Comparison of ENCODE assay signal across 8 cellular contexts in the genomic region with DNA sequence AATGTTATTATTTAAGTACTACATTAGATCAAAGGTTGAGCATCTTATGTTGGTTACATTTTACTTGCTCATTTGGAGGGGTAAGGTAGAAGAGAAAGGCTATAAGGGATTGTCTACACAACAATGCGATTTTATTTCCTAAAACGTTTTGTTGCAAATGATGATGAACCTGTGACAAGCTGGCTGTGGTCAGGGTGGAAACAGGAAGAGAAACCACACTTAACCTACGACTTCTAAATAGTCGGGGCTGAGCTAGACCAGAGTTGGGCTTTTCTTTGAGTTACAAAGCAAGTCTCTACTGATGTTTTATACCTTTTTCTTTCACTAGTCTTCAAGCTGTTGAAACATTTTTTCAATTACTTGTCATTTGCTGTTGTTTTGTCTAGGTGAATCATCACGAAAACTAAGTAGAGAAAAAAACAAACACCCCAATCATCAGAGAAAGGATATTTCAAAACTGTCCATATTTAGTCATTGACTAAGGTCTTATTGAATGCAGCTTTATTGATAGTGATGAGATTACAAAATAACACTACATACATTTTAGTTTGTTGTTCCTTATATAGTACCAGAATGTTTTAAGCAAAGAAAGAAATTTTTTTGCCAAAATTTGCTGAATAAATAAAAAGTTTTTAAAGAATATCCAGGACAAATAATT. TPM values are rescaled to one million over a fixed set of nuclear protein-coding genes. Genes with fewer than 3 reads are reported as not detected.
DNase-seq lines count a peak whose midpoint lies in the region; ATAC-seq and TF ChIP-seq lines count a peak whose summit lies in the region.

No MANE protein-coding gene starts in this region.

- POLR2A ChIA-PET in CD8-positive, alpha-beta T cell (lab: Charles Lee), result interaction anchor here (1.1 to 1.4 kb wide), 2 partner anchors 100 to 103 kb away, joined by 6 to 7 read pairs; a partner anchor contains a TSS

- intact Hi-C loops in CD8-positive, alpha-beta T cell (cut with DNase I, micrococcal nuclease), result loop anchor here in 1 of 2 experiments (5.0 to 10.0 kb wide), 2 partner anchors 473 to 975 kb away; a partner anchor contains a TSS
- intact Hi-C loops in head of caudate nucleus (cut with DNase I), result no loop called here

- peak overlapping the region; percentile 91 for H3K27ac Mint-ChIP-seq in CD8-positive, alpha-beta T cell

- peak overlapping the region; percentile 54 for H3K4me3 Mint-ChIP-seq in CD8-positive, alpha-beta T cell

- H3K36me3 ChIP-seq in CD8-positive, alpha-beta T cell (ENCODE audit: insufficient read depth, low read length), result no peaks in the 10 kb centered on the region

- no peaks in the 10 kb centered on the region for H3K36me3 Mint-ChIP-seq in CD8-positive, alpha-beta T cell

- no peaks in the 10 kb centered on the region for H3K9me3 Mint-ChIP-seq in CD8-positive, alpha-beta T cell

- H3K27me3 ChIP-seq in CD8-positive, alpha-beta T cell (ENCODE audit: insufficient read depth, low read length), result no peaks in the 10 kb centered on the region

- H3K9me3 ChIP-seq in CD8-positive, alpha-beta T cell (ENCODE audit: low read length), result no peaks in the 10 kb centered on the region

- peak; percentile 27 for ATAC-seq in CD8-positive, alpha-beta T cell
- peak; percentile 75 for ATAC-seq in GM21390 (IDR thresholded peaks at IDR 0.05; ENCODE audit: unreplicated experiment)
- ATAC-seq in HG03575 (IDR thresholded peaks at IDR 0.05; ENCODE audit: extremely low read depth, insufficient number of reproducible peaks, low FRiP score, unreplicated experiment), result peak; percentile 64

- H3K27me3 Mint-ChIP-seq in CD8-positive, alpha-beta T cell (ENCODE audit: low read depth), result no peaks in the 10 kb centered on the region

- H3K27ac ChIP-seq in CD8-positive, alpha-beta T cell (ENCODE audit: low read depth, low read length), result peak overlapping the region; percentile 21

- peaks cover 32% of the 10 kb centered on the region for H3K4me1 ChIP-seq in CD8-positive, alpha-beta T cell (ENCODE audit: insufficient read depth, low read length)

- peak in 6 of 7 experiments; percentile 18 to 56 (median 34) for DNase-seq in CD8-positive, alpha-beta T cell
- peak; percentile 34 for DNase-seq in activated CD8-positive, alpha-beta memory T cell treated with anti-CD3 and anti-CD28 coated beads, Interleukin-2, amount 50 U/mL, for 4 hours
- peak; percentile 15 for DNase-seq in stimulated activated CD8-positive, alpha-beta memory T cell treated with anti-CD3 and anti-CD28 coated beads, Interleukin-15, amount 100 ng/mL, for 1 hour (ENCODE audit: low read depth)
- DNase-seq in cerebellar cortex (ENCODE audit: low spot score), result no peak
- DNase-seq in NCI-H345 treated with DMSO at 0.1 percent for 48 hours (lab: John Stamatoyannopoulos, UW; ENCODE audit: unreplicated experiment), result no peak
- no peak for DNase-seq in head of caudate nucleus

- peak overlapping the region; percentile 18 for H3K4me3 ChIP-seq in CD8-positive, alpha-beta T cell (ENCODE audit: low read depth, low read length)

- TF ChIP-seq CTCF in CD8-positive, alpha-beta T cell (IDR thresholded peaks at IDR 0.05), result no peak

- H3K4me1 Mint-ChIP-seq in CD8-positive, alpha-beta T cell (ENCODE audit: low read depth), result peaks cover 37% of the 10 kb centered on the region

- CTCF ChIA-PET in CD8-positive, alpha-beta T cell (lab: Charles Lee), result interaction anchor here (0.8 to 6.8 kb wide), 4 partner anchors 24 to 154 kb away, joined by 3 to 52 read pairs (median 10); no protein-coding TSS in a partner anchor

RNA-seq across cellular contexts. Expression of a gene that starts 18.0 kb away (rescaled TPM):
- under 1 TPM; 0.08 to 0.14 TPM for total RNA-seq in CD8-positive, alpha-beta T cell

Comparison
In these comparisons a context has a peak if more than half of its experiments do, and no peak if none do; other contexts are left out.
1. DNase-seq: peak in CD8-positive, alpha-beta T cell (6 of 7), activated CD8-positive, alpha-beta memory T cell treated with anti-CD3 and anti-CD28 coated beads, Interleukin-2, amount 50 U/mL, for 4 hours (single experiment) and stimulated activated CD8-positive, alpha-beta memory T cell treated with anti-CD3 and anti-CD28 coated beads, Interleukin-15, amount 100 ng/mL, for 1 hour (single experiment); none in cerebellar cortex (single experiment), NCI-H345 treated with DMSO at 0.1 percent for 48 hours (single experiment) and head of caudate nucleus (0 of 42).
2. Peak in every context shown above with its lines, with median percentiles within 50 percentile points of each other: ATAC-seq.